ENCODE assay signal across 17 cellular contexts in genomic region chr1:100926240-100926639, GRCh38. TPM values are rescaled to one million over a fixed set of nuclear protein-coding genes. Genes with fewer than 3 reads are reported as not detected.
DNase-seq lines count a peak whose midpoint lies in the region; ATAC-seq lines count a peak whose summit lies in the region.
"Had no signal": no experiment of that assay in that cellular context is flagged by ENCODE, and none has a peak within 500 bp of the region (broad histone marks: within the 10 kb centered on the region; RNA-seq: fewer than 3 reads in every experiment).

No MANE protein-coding gene starts in this region.

- intact Hi-C loops in activated T-helper 1 cell treated with anti-CD3 and anti-CD28 coated beads, Interleukin-12 subunit alpha, Interleukin-12 subunit beta, Interleukin-2, Interleukin-4 antibody, amounts not matched to agents 30 ng/mL and 10 ng/mL and 1 ng/mL, durations not matched to agents 14 hours and 24 hours and 36 hours (cut with micrococcal nuclease): loop anchor here (2.0 kb wide), 1 partner anchor 99 kb away; the partner anchor contains the start of gene DPH5

- ATAC-seq in natural killer cell treated with Interleukin-12 subunit alpha and Interleukin-12 subunit beta and Interleukin-15 and Interleukin-18, amount 100 ng/mL, for 72 hours: no peak
- ATAC-seq in T-cell (replicated peaks in 1 of 4) (no peak), HG03196 (IDR thresholded peaks at IDR 0.05; ENCODE audit: unreplicated experiment) (no peak)
- ATAC-seq: K562 had no signal

- POLR2A ChIA-PET in CD8-positive, alpha-beta memory T cell (lab: Charles Lee): interaction anchor here (1.6 kb wide), 1 partner anchor 310 kb away, joined by 5 read pairs; no protein-coding TSS in a partner anchor
- POLR2A ChIA-PET in T-cell (lab: Charles Lee): interaction anchor here in 1 of 2 donors (0.6 kb wide), 1 partner anchor 324 kb away, joined by 4 read pairs; no protein-coding TSS in a partner anchor

- peak overlapping the region; percentile 67 for H3K4me3 Mint-ChIP-seq in activated naive CD4-positive, alpha-beta T cell treated with anti-CD3 and anti-CD28 coated beads, Interleukin-2, amount 50 U/mL, for 24 hours
- peak overlapping the region in 5 of 7 donors; percentile 1 to 55 (median 33) for H3K4me3 Mint-ChIP-seq in CD8-positive, alpha-beta memory T cell
- H3K4me3 Mint-ChIP-seq in activated T-helper 1 cell treated with anti-CD3 and anti-CD28 coated beads, Interleukin-12 subunit alpha, Interleukin-12 subunit beta, Interleukin-2, Interleukin-4 antibody, amounts not matched to agents 30 ng/mL and 10 ng/mL and 1 ng/mL, durations not matched to agents 14 hours and 24 hours and 36 hours: no peak overlapping the region
- peak overlapping the region; percentile 21 for H3K4me3 Mint-ChIP-seq in natural killer cell treated with Interleukin-12 subunit alpha and Interleukin-12 subunit beta and Interleukin-15 and Interleukin-18, amount 100 ng/mL, for 72 hours
- H3K4me3 Mint-ChIP-seq in T-cell: no peak overlapping the region

- H3K9me3 Mint-ChIP-seq in activated naive CD4-positive, alpha-beta T cell treated with anti-CD3 and anti-CD28 coated beads, Interleukin-2, amount 50 U/mL, for 24 hours: peaks cover 13% of the 10 kb centered on the region
- peaks cover 0 to 4% (median 0%) of the 10 kb centered on the region in 5 donors for H3K9me3 Mint-ChIP-seq in CD8-positive, alpha-beta memory T cell
- peaks cover 4% of the 10 kb centered on the region for H3K9me3 Mint-ChIP-seq in activated T-helper 1 cell treated with anti-CD3 and anti-CD28 coated beads, Interleukin-12 subunit alpha, Interleukin-12 subunit beta, Interleukin-2, Interleukin-4 antibody, amounts not matched to agents 30 ng/mL and 10 ng/mL and 1 ng/mL, durations not matched to agents 14 hours and 24 hours and 36 hours
- H3K9me3 Mint-ChIP-seq in natural killer cell treated with Interleukin-12 subunit alpha and Interleukin-12 subunit beta and Interleukin-15 and Interleukin-18, amount 100 ng/mL, for 72 hours: peaks cover 3% of the 10 kb centered on the region
- H3K9me3 Mint-ChIP-seq in T-cell: no peaks in the 10 kb centered on the region

- peaks cover 39% of the 10 kb centered on the region for H3K4me1 Mint-ChIP-seq in activated naive CD4-positive, alpha-beta T cell treated with anti-CD3 and anti-CD28 coated beads, Interleukin-2, amount 50 U/mL, for 24 hours
- H3K4me1 Mint-ChIP-seq in CD8-positive, alpha-beta memory T cell: peaks cover 21 to 38% (median 27%) of the 10 kb centered on the region in 3 donors
- peaks cover 45% of the 10 kb centered on the region for H3K4me1 Mint-ChIP-seq in activated T-helper 1 cell treated with anti-CD3 and anti-CD28 coated beads, Interleukin-12 subunit alpha, Interleukin-12 subunit beta, Interleukin-2, Interleukin-4 antibody, amounts not matched to agents 30 ng/mL and 10 ng/mL and 1 ng/mL, durations not matched to agents 14 hours and 24 hours and 36 hours (ENCODE audit: low read depth)
- H3K4me1 Mint-ChIP-seq in natural killer cell treated with Interleukin-12 subunit alpha and Interleukin-12 subunit beta and Interleukin-15 and Interleukin-18, amount 100 ng/mL, for 72 hours (ENCODE audit: low read depth in 2 of 2): peaks cover 24 to 32% of the 10 kb centered on the region in 2 donors
- H3K4me1 Mint-ChIP-seq in T-cell: peaks cover 22 to 36% (median 35%) of the 10 kb centered on the region in 3 donors

- peaks cover 24% of the 10 kb centered on the region for H3K36me3 Mint-ChIP-seq in activated naive CD4-positive, alpha-beta T cell treated with anti-CD3 and anti-CD28 coated beads, Interleukin-2, amount 50 U/mL, for 24 hours
- peaks cover 9 to 31% (median 15%) of the 10 kb centered on the region in 3 donors for H3K36me3 Mint-ChIP-seq in CD8-positive, alpha-beta memory T cell
- H3K36me3 Mint-ChIP-seq in activated T-helper 1 cell treated with anti-CD3 and anti-CD28 coated beads, Interleukin-12 subunit alpha, Interleukin-12 subunit beta, Interleukin-2, Interleukin-4 antibody, amounts not matched to agents 30 ng/mL and 10 ng/mL and 1 ng/mL, durations not matched to agents 14 hours and 24 hours and 36 hours (ENCODE audit: low read depth): peaks cover 36% of the 10 kb centered on the region
- peaks cover 31% of the 10 kb centered on the region for H3K36me3 Mint-ChIP-seq in natural killer cell treated with Interleukin-12 subunit alpha and Interleukin-12 subunit beta and Interleukin-15 and Interleukin-18, amount 100 ng/mL, for 72 hours
- H3K36me3 Mint-ChIP-seq in T-cell: peaks cover 29% of the 10 kb centered on the region

- CTCF ChIA-PET in CD8-positive, alpha-beta memory T cell (lab: Charles Lee): interaction anchor here (2.0 to 6.2 kb wide), 2 partner anchors 313 to 362 kb away, joined by 13 to 68 read pairs; no protein-coding TSS in a partner anchor
- CTCF ChIA-PET in T-cell (lab: Charles Lee): interaction anchor here in 1 of 2 donors (0.6 to 6.2 kb wide), 3 partner anchors 9 to 384 kb away, joined by 3 to 92 read pairs (median 6); no protein-coding TSS in a partner anchor

- H3K27ac Mint-ChIP-seq in activated naive CD4-positive, alpha-beta T cell treated with anti-CD3 and anti-CD28 coated beads, Interleukin-2, amount 50 U/mL, for 24 hours: no peak overlapping the region
- peak overlapping the region in 1 of 8 donors; percentile 96 for H3K27ac Mint-ChIP-seq in CD8-positive, alpha-beta memory T cell
- peak overlapping the region; percentile 51 for H3K27ac Mint-ChIP-seq in activated T-helper 1 cell treated with anti-CD3 and anti-CD28 coated beads, Interleukin-12 subunit alpha, Interleukin-12 subunit beta, Interleukin-2, Interleukin-4 antibody, amounts not matched to agents 30 ng/mL and 10 ng/mL and 1 ng/mL, durations not matched to agents 14 hours and 24 hours and 36 hours
- no peak overlapping the region for H3K27ac Mint-ChIP-seq in natural killer cell treated with Interleukin-12 subunit alpha and Interleukin-12 subunit beta and Interleukin-15 and Interleukin-18, amount 100 ng/mL, for 72 hours
- no peak overlapping the region for H3K27ac Mint-ChIP-seq in T-cell

- no peak for DNase-seq in activated naive CD4-positive, alpha-beta T cell (lab: John Stamatoyannopoulos, UW)
- DNase-seq in CD8-positive, alpha-beta memory T cell: no peak
- DNase-seq in activated T-helper 1 cell treated with anti-CD3 and anti-CD28 coated beads, Interleukin-12 subunit alpha, Interleukin-12 subunit beta, Interleukin-2, Interleukin-4 antibody, amounts not matched to agents 30 ng/mL and 10 ng/mL and 1 ng/mL, durations not matched to agents 14 hours and 24 hours and 36 hours (ENCODE audit: low spot score): no peak
- no peak for DNase-seq in natural killer cell treated with Interleukin-12 subunit alpha and Interleukin-12 subunit beta and Interleukin-15 and Interleukin-18, amount 100 ng/mL, for 72 hours (ENCODE audit: low spot score)
- no peak for DNase-seq in T-cell
- DNase-seq: BE2C, GF-D8, GOT3, NCI-H146, NCI-H2081 treated with DMSO at 0.1 percent for 48 hours, NCI-H510A, NCI-H774, RPMI8226, SIG-M5 had no signal

- H3K27me3 Mint-ChIP-seq in activated naive CD4-positive, alpha-beta T cell treated with anti-CD3 and anti-CD28 coated beads, Interleukin-2, amount 50 U/mL, for 24 hours: no peaks in the 10 kb centered on the region
- H3K27me3 Mint-ChIP-seq in CD8-positive, alpha-beta memory T cell: no peaks in the 10 kb centered on the region
- no peaks in the 10 kb centered on the region for H3K27me3 Mint-ChIP-seq in activated T-helper 1 cell treated with anti-CD3 and anti-CD28 coated beads, Interleukin-12 subunit alpha, Interleukin-12 subunit beta, Interleukin-2, Interleukin-4 antibody, amounts not matched to agents 30 ng/mL and 10 ng/mL and 1 ng/mL, durations not matched to agents 14 hours and 24 hours and 36 hours (ENCODE audit: insufficient read depth)
- no peaks in the 10 kb centered on the region for H3K27me3 Mint-ChIP-seq in natural killer cell treated with Interleukin-12 subunit alpha and Interleukin-12 subunit beta and Interleukin-15 and Interleukin-18, amount 100 ng/mL, for 72 hours
- no peaks in the 10 kb centered on the region for H3K27me3 Mint-ChIP-seq in T-cell

- H3K36me3 ChIP-seq in CD8-positive, alpha-beta memory T cell (ENCODE audit: insufficient read depth, low read length): no peaks in the 10 kb centered on the region

- H3K27ac ChIP-seq in CD8-positive, alpha-beta memory T cell (ENCODE audit: low read depth, low read length): no peak overlapping the region

- H3K4me3 ChIP-seq in CD8-positive, alpha-beta memory T cell (ENCODE audit: low read length): no peak overlapping the region
- H3K4me3 ChIP-seq: K562 had no signal

- H3K4me1 ChIP-seq in CD8-positive, alpha-beta memory T cell (ENCODE audit: insufficient read depth, low read length): peaks cover 84% of the 10 kb centered on the region
- H3K4me1 ChIP-seq: BE2C had no signal

- no peaks in the 10 kb centered on the region for H3K9me3 ChIP-seq in CD8-positive, alpha-beta memory T cell (ENCODE audit: low read length)
- H3K9me3 ChIP-seq: BE2C had no signal

- H3K27me3 ChIP-seq in CD8-positive, alpha-beta memory T cell (ENCODE audit: insufficient read depth, low read length, poor library complexity, severe bottlenecking): no peaks in the 10 kb centered on the region
- H3K27me3 ChIP-seq: BE2C had no signal

RNA-seq across cellular contexts. Expression of gene SLC30A7, which starts 30.4 kb away (rescaled TPM):
- total RNA-seq in CD8-positive, alpha-beta memory T cell: 10 to 100 TPM; 47.0 to 47.4 TPM
- polyA plus RNA-seq in CD8-positive, alpha-beta memory T cell: 12.7 TPM
- 42.6 and 51.2 TPM in 2 replicates for total RNA-seq in activated T-helper 1 cell treated with anti-CD3 and anti-CD28 coated beads, Interleukin-12 subunit alpha, Interleukin-12 subunit beta, Interleukin-2, Interleukin-4 antibody, amounts not matched to agents 30 ng/mL and 10 ng/mL and 1 ng/mL, durations not matched to agents 14 hours and 24 hours and 36 hours
- total RNA-seq in natural killer cell treated with Interleukin-12 subunit alpha and Interleukin-12 subunit beta and Interleukin-15 and Interleukin-18, amount 100 ng/mL, for 72 hours: 10 to 100 TPM; 54.6 to 66.2 TPM
- 10 to 100 TPM; 28.8 to 44.1 (median 36.9) TPM for total RNA-seq in T-cell

RNA-seq across cellular contexts. Expression of gene EXTL2, which starts 31.6 kb away (rescaled TPM):
- total RNA-seq in CD8-positive, alpha-beta memory T cell: 10 to 100 TPM; 11.5 to 12.9 TPM
- polyA plus RNA-seq in CD8-positive, alpha-beta memory T cell: 3.2 TPM
- 2.6 and 2.7 TPM in 2 replicates for total RNA-seq in activated T-helper 1 cell treated with anti-CD3 and anti-CD28 coated beads, Interleukin-12 subunit alpha, Interleukin-12 subunit beta, Interleukin-2, Interleukin-4 antibody, amounts not matched to agents 30 ng/mL and 10 ng/mL and 1 ng/mL, durations not matched to agents 14 hours and 24 hours and 36 hours
- 1 to 10 TPM; 3.2 to 10.0 TPM for total RNA-seq in natural killer cell treated with Interleukin-12 subunit alpha and Interleukin-12 subunit beta and Interleukin-15 and Interleukin-18, amount 100 ng/mL, for 72 hours
- 1 to 10 TPM; 2.4 to 4.1 (median 2.7) TPM for total RNA-seq in T-cell

Comparison
In these comparisons a context has a peak if more than half of its experiments do, and no peak if none do; other contexts are left out.
1. H3K4me3 Mint-ChIP-seq: peak in activated naive CD4-positive, alpha-beta T cell treated with anti-CD3 and anti-CD28 coated beads, Interleukin-2, amount 50 U/mL, for 24 hours (single experiment), CD8-positive, alpha-beta memory T cell (5 of 7) and natural killer cell treated with Interleukin-12 subunit alpha and Interleukin-12 subunit beta and Interleukin-15 and Interleukin-18, amount 100 ng/mL, for 72 hours (single experiment); none in activated T-helper 1 cell treated with anti-CD3 and anti-CD28 coated beads, Interleukin-12 subunit alpha, Interleukin-12 subunit beta, Interleukin-2, Interleukin-4 antibody, amounts not matched to agents 30 ng/mL and 10 ng/mL and 1 ng/mL, durations not matched to agents 14 hours and 24 hours and 36 hours (single experiment) and T-cell (0 of 3).